25 cellular contexts compared by ENCODE assay signal in the genomic region with DNA sequence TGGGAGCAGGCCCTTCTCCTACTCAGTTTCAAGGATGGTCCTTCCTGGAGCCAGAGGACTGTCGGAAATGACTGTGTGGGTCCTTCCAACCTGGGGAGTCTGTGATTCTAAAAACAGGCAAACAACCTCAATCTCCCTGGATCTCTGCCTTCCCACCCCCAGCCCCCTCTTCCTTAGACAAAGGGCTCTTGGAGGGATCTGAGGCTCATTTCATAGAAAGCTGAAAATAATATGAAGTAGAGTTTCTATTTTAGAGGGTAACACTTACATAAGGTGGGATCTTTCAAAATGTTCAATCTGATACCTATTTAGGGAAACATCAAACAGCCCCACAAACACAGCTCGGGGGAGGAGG.
DNase-seq lines count a peak whose midpoint lies in the region; ATAC-seq, FAIRE-seq and TF ChIP-seq lines count a peak whose summit lies in the region.
"Had no signal": no experiment of that assay in that cellular context is flagged by ENCODE, and none has a peak within 500 bp of the region (broad histone marks: within the 10 kb centered on the region; RNA-seq: fewer than 3 reads in every experiment).

No MANE protein-coding gene starts in this region.

- H3K56ac ChIP-seq in IMR-90 (ENCODE audit: extremely low read depth, insufficient read depth, low read length): no peak overlapping the region

- no peak for FAIRE-seq in A549 (lab: Jason Lieb, UNC)

- peaks cover 5% of the 10 kb centered on the region for H3K4me1 Mint-ChIP-seq in stimulated activated memory B cell treated with anti-CD40 and anti-IgM and Interleukin-4, amounts not matched to agents 10 μg/mL and 1 μg/mL and 100 μg/mL, for 72 hours

- no peak overlapping the region for H3K4me3 Mint-ChIP-seq in stimulated activated memory B cell treated with anti-CD40 and anti-IgM and Interleukin-4, amounts not matched to agents 10 μg/mL and 1 μg/mL and 100 μg/mL, for 72 hours
- H3K4me3 Mint-ChIP-seq: activated CD4-positive, alpha-beta memory T cell treated with anti-CD3 and anti-CD28 coated beads, Interleukin-2, amount 10 ng/mL, durations not matched to agents 7 days and 5 days; activated T-cell treated with anti-CD3 and anti-CD28 coated beads, Interleukin-2, amount 50 U/mL, for 4 hours; CD8-positive, alpha-beta T cell; T-helper 17 cell had no signal

- TF ChIP-seq EP300 in A549 (IDR thresholded peaks at IDR 0.05): no peak

- no TSS peak for BruUV-seq in IMR-90 (replicated peaks; lab: Mats Ljungman, UMichigan)

- no peak overlapping the region for H3K18ac ChIP-seq in IMR-90 (ENCODE audit: low read depth, low read length)

- TF ChIP-seq RAD21 in A549 (conservative IDR thresholded peaks at IDR 0.05 in 1 of 2, IDR thresholded peaks at IDR 0.05 in 1 of 2): no peak
- no peak for TF ChIP-seq RAD21 in IMR-90 (IDR thresholded peaks at IDR 0.05; ENCODE audit: low read length)

- H3K4ac ChIP-seq in IMR-90 (ENCODE audit: low read depth, low read length): peak overlapping the region; percentile 87; the same call in 1 of the 2 replicates

- CTCF ChIA-PET in A549 (lab: Yijun Ruan, JAX): interaction anchor here (1.0 to 1.6 kb wide), 2 partner anchors 10 kb away, joined by 3 to 5 read pairs; no protein-coding TSS in a partner anchor
- CTCF ChIA-PET in IMR-90 (lab: Yijun Ruan, JAX): no interaction called here

- H3K36me3 ChIP-seq in IMR-90 (ENCODE audit: control insufficient read depth, insufficient read depth, low read length): no peaks in the 10 kb centered on the region
- H3K36me3 ChIP-seq in esophagus squamous epithelium: no peaks in the 10 kb centered on the region
- no peaks in the 10 kb centered on the region for H3K36me3 ChIP-seq in rectal smooth muscle tissue (ENCODE audit: control insufficient read depth, insufficient read depth, low read length)
- H3K36me3 ChIP-seq: left lung, SJCRH30, upper lobe of right lung, WERI-Rb-1 had no signal

- peak overlapping the region; percentile 32; the same call in 1 of the 2 replicates for H2BK20ac ChIP-seq in IMR-90 (ENCODE audit: low read depth, low read length)

- peak overlapping the region; percentile 85; the same call in 1 of the 2 replicates for H2BK120ac ChIP-seq in IMR-90 (ENCODE audit: low read depth, low read length)

- peak overlapping the region; percentile 37; the same call in 1 of the 3 replicates for H2BK15ac ChIP-seq in IMR-90 (ENCODE audit: low read depth, low read length)

- POLR2A ChIA-PET in A549 (lab: Yijun Ruan, JAX) (interaction anchor here (1.0 kb wide), 1 partner anchor 69 kb away, joined by 3 read pairs; no protein-coding TSS in a partner anchor), IMR-90 (lab: Charles Lee; ENCODE audit: unreplicated experiment) (no interaction called here)

- ATAC-seq in A549 (no peak), IMR-90 (ENCODE audit: low read depth) (no peak), GM18909 (IDR thresholded peaks at IDR 0.05; ENCODE audit: poor library complexity, unreplicated experiment) (no peak)
- no peak for ATAC-seq in stimulated activated memory B cell treated with anti-CD40 and anti-IgM and Interleukin-4, amounts not matched to agents 10 μg/mL and 1 μg/mL and 100 μg/mL, for 72 hours
- ATAC-seq: activated T-cell treated with anti-CD3 and anti-CD28 coated beads, Interleukin-2, amount 50 U/mL, for 4 hours; CD8-positive, alpha-beta T cell; foreskin keratinocyte; T-helper 17 cell had no signal

- DNase-seq in A549 (ENCODE audit: low read depth in 1 of 2, low spot score in 1 of 2) (no peak), IMR-90 (no peak), esophagus squamous epithelium (lab: John Stamatoyannopoulos, UW) (no peak), NCI-H345 (lab: John Stamatoyannopoulos, UW) (no peak)
- no peak for DNase-seq in activated CD4-positive, CD25-positive, alpha-beta regulatory T cell treated with anti-CD3 and anti-CD28 coated beads, Interleukin-2, amount 50 U/mL, for 72 hours
- DNase-seq: activated CD4-positive, alpha-beta memory T cell treated with anti-CD3 and anti-CD28 coated beads, Interleukin-2, amount 10 ng/mL, durations not matched to agents 7 days and 5 days; activated naive CD4-positive, alpha-beta T cell treated with anti-CD3 and anti-CD28 coated beads, Interleukin-2, amount 50 U/mL, for 16 hours; activated T-cell treated with anti-CD3 and anti-CD28 coated beads, Interleukin-2, amount 50 U/mL, for 4 hours; CD8-positive, alpha-beta T cell; cortex of kidney; EL; foreskin keratinocyte; Karpas-422; NCI-H1092; NCI-H2081 treated with DMSO at 0.1 percent for 48 hours; NCI-H524 treated with DMSO at 0.1 percent for 48 hours; stimulated activated CD4-positive, alpha-beta T cell treated with anti-CD3 and anti-CD28 coated beads, Interleukin-12 subunit alpha, Interleukin-12 subunit beta, amount 100 ng/mL, for 4 hours; T-helper 17 cell; upper lobe of right lung; WERI-Rb-1 had no signal

- 0 out of 3 replicates have a peak overlapping the region, but pooled peaks have one; percentile 13 for H3K4me2 ChIP-seq in A549
- no peak overlapping the region for H3K4me2 ChIP-seq in IMR-90 (ENCODE audit: low read depth, low read length)

- H3K4me3 ChIP-seq in A549 (no peak overlapping the region), IMR-90 (ENCODE audit: insufficient read depth, low read depth, low read length) (no peak overlapping the region), esophagus squamous epithelium (no peak overlapping the region), rectal smooth muscle tissue (ENCODE audit: low read length) (no peak overlapping the region)
- H3K4me3 ChIP-seq: left lung, SJCRH30, upper lobe of right lung had no signal

- intact Hi-C loops in IMR-90 (cut with micrococcal nuclease) (no loop called here), esophagus squamous epithelium (cut with DNase I) (no loop called here)

- H3K27ac ChIP-seq in A549 (peak overlapping the region; percentile 35 to 40; a peak in 3 of 6 replicates), IMR-90 (ENCODE audit: insufficient read depth, low read length) (no peak overlapping the region), esophagus squamous epithelium (peak overlapping the region in 3 of 4 donors; percentile 50 to 82 (median 62)), rectal smooth muscle tissue (ENCODE audit: low read depth, low read length) (peak overlapping the region; percentile 60)
- H3K27ac ChIP-seq: SJCRH30, WERI-Rb-1 had no signal

- H3K9me3 ChIP-seq in A549 (no peaks in the 10 kb centered on the region), IMR-90 (ENCODE audit: control insufficient read depth, insufficient read depth, low read length) (peaks cover 2% of the 10 kb centered on the region; the same call in 1 of the 2 replicates), esophagus squamous epithelium (no peaks in the 10 kb centered on the region)
- H3K9me3 ChIP-seq: left lung, upper lobe of right lung had no signal

- H3K36me3 Mint-ChIP-seq in stimulated activated memory B cell treated with anti-CD40 and anti-IgM and Interleukin-4, amounts not matched to agents 10 μg/mL and 1 μg/mL and 100 μg/mL, for 72 hours: peaks cover 7% of the 10 kb centered on the region
- H3K36me3 Mint-ChIP-seq: CD8-positive, alpha-beta T cell had no signal

- peak overlapping the region; percentile 5 for H4K91ac ChIP-seq in IMR-90 (ENCODE audit: insufficient read depth, low read depth, low read length)

- in situ Hi-C loops in IMR-90 (cut with MboI; ENCODE audit: low sequenced_read_pairs): no loop called here

- H4K8ac ChIP-seq in IMR-90 (ENCODE audit: low read depth in 2 of 2, low read length in 2 of 2): 0 out of 4 replicates have a peak overlapping the region, but pooled peaks of 1 of the 2 experiments have one; percentile 11

- H2BK5ac ChIP-seq in IMR-90 (ENCODE audit: low read depth, low read length, poor library complexity, severe bottlenecking): no peak overlapping the region

- peaks cover 17% of the 10 kb centered on the region for H3K9me1 ChIP-seq in IMR-90 (ENCODE audit: insufficient read depth, low read length)

- H3K9ac ChIP-seq in IMR-90 (ENCODE audit: low read depth, low read length) (no peak overlapping the region), rectal smooth muscle tissue (ENCODE audit: low read length) (no peak overlapping the region)

- H2AK9ac ChIP-seq in IMR-90 (replicated peaks; ENCODE audit: low read depth, low read length, poor library complexity): no peak overlapping the region

- H3K14ac ChIP-seq in IMR-90 (replicated peaks; ENCODE audit: low read depth, low read length): no peak overlapping the region

- H3K9me3 Mint-ChIP-seq in stimulated activated memory B cell treated with anti-CD40 and anti-IgM and Interleukin-4, amounts not matched to agents 10 μg/mL and 1 μg/mL and 100 μg/mL, for 72 hours: peaks cover 9% of the 10 kb centered on the region
- H3K9me3 Mint-ChIP-seq: CD8-positive, alpha-beta T cell had no signal

- H2AK5ac ChIP-seq in IMR-90 (ENCODE audit: low read depth, low read length): peak overlapping the region; percentile 80

- H3K27me3 ChIP-seq in IMR-90 (ENCODE audit: control insufficient read depth, insufficient read depth, low read length): no peaks in the 10 kb centered on the region
- no peaks in the 10 kb centered on the region for H3K27me3 ChIP-seq in esophagus squamous epithelium
- H3K27me3 ChIP-seq in rectal smooth muscle tissue (ENCODE audit: control insufficient read depth, insufficient read depth, low read length): no peaks in the 10 kb centered on the region
- H3K27me3 ChIP-seq: foreskin keratinocyte, left lung, SJCRH30, upper lobe of right lung had no signal

- H4K20me1 ChIP-seq in IMR-90 (ENCODE audit: insufficient read depth, low read length): no peaks in the 10 kb centered on the region

- H3K79me1 ChIP-seq in IMR-90 (ENCODE audit: low read depth in 1 of 2, low read length in 2 of 2): no peaks in the 10 kb centered on the region

- peaks cover 40% of the 10 kb centered on the region for H3K27me3 Mint-ChIP-seq in stimulated activated memory B cell treated with anti-CD40 and anti-IgM and Interleukin-4, amounts not matched to agents 10 μg/mL and 1 μg/mL and 100 μg/mL, for 72 hours
- H3K27me3 Mint-ChIP-seq: activated CD4-positive, alpha-beta memory T cell treated with anti-CD3 and anti-CD28 coated beads, Interleukin-2, amount 10 ng/mL, durations not matched to agents 7 days and 5 days had no signal

- H3K4me1 ChIP-seq in A549 (peaks cover 18% of the 10 kb centered on the region), IMR-90 (ENCODE audit: control insufficient read depth, insufficient read depth, low read length) (peaks cover 16% of the 10 kb centered on the region), esophagus squamous epithelium (peaks cover 4 to 44% (median 13%) of the 10 kb centered on the region in 3 donors), rectal smooth muscle tissue (ENCODE audit: control insufficient read depth, insufficient read depth, low read length) (peaks cover 2% of the 10 kb centered on the region)
- H3K4me1 ChIP-seq: upper lobe of right lung had no signal

- 64% methylated on average over 2 of the region's 2 CpGs for WGBS in A549 (ENCODE audit: missing lambda C conversion rate)
- WGBS in IMR-90 (ENCODE audit: extremely low coverage in 2 of 2, insufficient read length in 1 of 2), 2 experiments: 100% methylated on average over 1 of the region's 2 CpGs; no CpG with 5 or more reads in 1 of the 2 experiments
- WGBS in esophagus squamous epithelium, 2 donors: 83 to 90% methylated on average over 1 to 2 of the region's 2 CpGs

- no peak overlapping the region for H2AFZ ChIP-seq in IMR-90 (replicated peaks; ENCODE audit: low read length, poor library complexity)

- no peak for TF ChIP-seq CTCF in A549 (IDR thresholded peaks at IDR 0.05)
- TF ChIP-seq CTCF in IMR-90 (conservative IDR thresholded peaks at IDR 0.05; ENCODE audit: low read depth, low read length): no peak
- TF ChIP-seq CTCF in esophagus squamous epithelium (IDR thresholded peaks at IDR 0.05): no peak

- TF ChIP-seq POLR2A in A549 (IDR thresholded peaks at IDR 0.05; ENCODE audit: low read length) (no peak), IMR-90 (IDR thresholded peaks at IDR 0.05; ENCODE audit: low read depth, low read length) (no peak), esophagus squamous epithelium (IDR thresholded peaks at IDR 0.05) (no peak)

- H3K23ac ChIP-seq in IMR-90 (ENCODE audit: low read depth, low read length): no peak overlapping the region

- dilution Hi-C loops in IMR-90 (cut with HindIII; ENCODE audit: low sequenced_read_pairs, unreplicated experiment): no loop called here

- no peak overlapping the region for H3K27ac Mint-ChIP-seq in stimulated activated memory B cell treated with anti-CD40 and anti-IgM and Interleukin-4, amounts not matched to agents 10 μg/mL and 1 μg/mL and 100 μg/mL, for 72 hours
- H3K27ac Mint-ChIP-seq: CD8-positive, alpha-beta T cell; T-helper 17 cell had no signal

- no peak overlapping the region; the same call in 1 of the 2 replicates for H4K5ac ChIP-seq in IMR-90 (ENCODE audit: low read depth, low read length)
